ENCODE assay signal across 9 cellular contexts in genomic region chr14:68084256-68084655, GRCh38.
DNase-seq lines count a peak whose midpoint lies in the region; ATAC-seq and TF ChIP-seq lines count a peak whose summit lies in the region.
"Had no signal": no experiment of that assay in that cellular context is flagged by ENCODE, and none has a peak within 500 bp of the region (broad histone marks: within the 10 kb centered on the region; RNA-seq: fewer than 3 reads in every experiment).

No MANE protein-coding gene starts in this region.

- H3K9me3 ChIP-seq in SJCRH30 (replicated peaks) (no peaks in the 10 kb centered on the region), trophoblast cell (ENCODE audit: insufficient read depth, low read depth, low read length) (no peaks in the 10 kb centered on the region)

- H3K79me2 ChIP-seq in trophoblast cell (ENCODE audit: control insufficient read depth, insufficient read depth, low read length, poor library complexity), result no peaks in the 10 kb centered on the region

- peaks cover 15% of the 10 kb centered on the region for H3K36me3 Mint-ChIP-seq in type B pancreatic cell

- no peak overlapping the region for H3K4me2 ChIP-seq in trophoblast cell (ENCODE audit: low read length)

- peaks cover 9% of the 10 kb centered on the region for H3K79me1 ChIP-seq in trophoblast cell (ENCODE audit: low read length)

- no peak overlapping the region for H3K14ac ChIP-seq in trophoblast cell (ENCODE audit: low read length)

- no peak overlapping the region for H3K27ac Mint-ChIP-seq in type B pancreatic cell
- H3K27ac Mint-ChIP-seq: stimulated activated naive B cell treated with anti-CD40 and anti-IgM and Interleukin-4, amounts not matched to agents 10 μg/mL and 1 μg/mL and 100 μg/mL, for 72 hours had no signal

- ATAC-seq in GM21360 (IDR thresholded peaks at IDR 0.05; ENCODE audit: unreplicated experiment), result no peak
- ATAC-seq: stimulated activated naive B cell treated with anti-CD40 and anti-IgM and Interleukin-4, amounts not matched to agents 10 μg/mL and 1 μg/mL and 100 μg/mL, for 72 hours had no signal

- H3K9me3 Mint-ChIP-seq in type B pancreatic cell, result peaks cover 14% of the 10 kb centered on the region

- H2BK5ac ChIP-seq in trophoblast cell (ENCODE audit: low read depth, low read length, poor library complexity), result no peak overlapping the region

- no peak overlapping the region for H2AFZ ChIP-seq in trophoblast cell (ENCODE audit: insufficient read depth, low read length, poor library complexity)

- no peak overlapping the region for H4K8ac ChIP-seq in trophoblast cell (ENCODE audit: low read depth, low read length)

- H3K4me1 ChIP-seq in SJCRH30, result peaks cover 21% of the 10 kb centered on the region
- H3K4me1 ChIP-seq in trophoblast cell (ENCODE audit: control insufficient read depth in 1 of 2, insufficient read depth in 2 of 2, low read length in 2 of 2), result peaks cover 2 to 5% of the 10 kb centered on the region in 2 experiments

- no peak overlapping the region for H3K4me3 Mint-ChIP-seq in type B pancreatic cell
- H3K4me3 Mint-ChIP-seq: stimulated activated naive B cell treated with anti-CD40 and anti-IgM and Interleukin-4, amounts not matched to agents 10 μg/mL and 1 μg/mL and 100 μg/mL, for 72 hours had no signal

- H3K27me3 ChIP-seq in SJCRH30 (no peaks in the 10 kb centered on the region), trophoblast cell (ENCODE audit: insufficient read depth, low read length) (no peaks in the 10 kb centered on the region)

- TF ChIP-seq CTCF in fibroblast of pulmonary artery (IDR thresholded peaks at IDR 0.05; ENCODE audit: low read length, missing control alignments) (peak; percentile 38), type B pancreatic cell (conservative IDR thresholded peaks at IDR 0.05) (peak; percentile 52)

- peaks cover 59% of the 10 kb centered on the region for H3K4me1 Mint-ChIP-seq in type B pancreatic cell (ENCODE audit: unreplicated experiment)

- H3K23ac ChIP-seq in trophoblast cell (ENCODE audit: low read length), result no peak overlapping the region

- H2BK120ac ChIP-seq in trophoblast cell (ENCODE audit: insufficient read depth, low read length, poor library complexity), result no peak overlapping the region

- H3K4me3 ChIP-seq in SJCRH30 (no peak overlapping the region), fibroblast of pulmonary artery (replicated peaks; ENCODE audit: low read depth, low read length) (no peak overlapping the region), trophoblast cell (ENCODE audit: low read depth, low read length) (no peak overlapping the region)

- no peaks in the 10 kb centered on the region for H3K36me3 ChIP-seq in SJCRH30
- H3K36me3 ChIP-seq in trophoblast cell (ENCODE audit: control insufficient read depth in 1 of 2, insufficient read depth in 2 of 2, low read length in 2 of 2), result no peaks in the 10 kb centered on the region

- H4K12ac ChIP-seq in trophoblast cell (ENCODE audit: low read depth, low read length), result no peak overlapping the region

- DNase-seq in NCI-H748 (lab: John Stamatoyannopoulos, UW; ENCODE audit: unreplicated experiment), result peak; percentile 13
- no peak for DNase-seq in NCI-H748 treated with DMSO at 0.1 percent for 48 hours (lab: John Stamatoyannopoulos, UW)
- DNase-seq in SJCRH30, result peak; percentile 35 to 65
- peak; percentile 68 for DNase-seq in fibroblast of pulmonary artery (ENCODE audit: low read depth)
- DNase-seq in type B pancreatic cell (ENCODE audit: extremely low spot score, unreplicated experiment), result no peak
- no peak for DNase-seq in hypothalamus (lab: John Stamatoyannopoulos, UW)
- no peak for DNase-seq in trophoblast cell
- DNase-seq: stimulated activated naive B cell treated with anti-CD40 and anti-IgM and Interleukin-4, amounts not matched to agents 10 μg/mL and 1 μg/mL and 100 μg/mL, for 72 hours had no signal

- H3K27ac ChIP-seq in SJCRH30 (no peak overlapping the region), trophoblast cell (ENCODE audit: low read depth, low read length) (no peak overlapping the region)

- H3K18ac ChIP-seq in trophoblast cell (ENCODE audit: low read length), result no peak overlapping the region

- H3K27me3 Mint-ChIP-seq in type B pancreatic cell, result no peaks in the 10 kb centered on the region
- H3K27me3 Mint-ChIP-seq: stimulated activated naive B cell treated with anti-CD40 and anti-IgM and Interleukin-4, amounts not matched to agents 10 μg/mL and 1 μg/mL and 100 μg/mL, for 72 hours had no signal

- H3K9ac ChIP-seq in trophoblast cell (ENCODE audit: low read length), result no peak overlapping the region

- H2BK12ac ChIP-seq in trophoblast cell (ENCODE audit: low read length), result no peak overlapping the region

- no peak overlapping the region for H2AK5ac ChIP-seq in trophoblast cell (ENCODE audit: low read length)

- H3K4ac ChIP-seq in trophoblast cell (ENCODE audit: low read depth, low read length), result no peak overlapping the region

- H4K91ac ChIP-seq in trophoblast cell (ENCODE audit: low read depth, low read length), result no peak overlapping the region

Comparison
In these comparisons a context has a peak if more than half of its experiments do, and no peak if none do; other contexts are left out.
1. DNase-seq: peak in NCI-H748 (single experiment), SJCRH30 (2 of 2) and fibroblast of pulmonary artery (single experiment); none in NCI-H748 treated with DMSO at 0.1 percent for 48 hours (single experiment), type B pancreatic cell (single experiment), hypothalamus (0 of 51) and trophoblast cell (0 of 2).